Comparison of ENCODE assay signal across 8 cellular contexts in the genomic region with DNA sequence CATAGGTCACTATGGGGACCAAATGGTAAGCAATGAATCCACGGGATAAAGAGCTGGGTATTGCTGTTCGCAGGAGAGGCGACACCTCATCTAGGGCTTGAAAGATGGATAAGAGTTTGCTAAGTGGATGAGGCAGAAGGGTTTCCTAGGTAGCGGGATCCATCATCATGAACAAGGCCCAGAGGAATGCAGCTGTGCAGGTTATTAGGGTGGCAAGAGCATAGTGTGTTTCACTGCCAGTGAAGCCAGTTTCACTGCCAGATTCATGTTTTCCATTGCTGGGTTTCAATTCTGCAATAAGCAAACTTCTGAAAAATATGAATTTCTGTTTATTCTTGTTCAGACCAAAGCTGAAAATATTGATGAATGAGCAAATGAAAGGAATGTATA. TPM values are rescaled to one million over a fixed set of nuclear protein-coding genes. Genes with fewer than 3 reads are reported as not detected.
DNase-seq lines count a peak whose midpoint lies in the region; ATAC-seq, FAIRE-seq and TF ChIP-seq lines count a peak whose summit lies in the region.

No MANE protein-coding gene starts in this region.

- no peak for TF ChIP-seq CTCF in K562 (IDR thresholded peaks at IDR 0.05 in 2 of 3, conservative IDR thresholded peaks at IDR 0.05 in 1 of 3; ENCODE audit: insufficient read depth in 2 of 3, low read depth in 1 of 3, low read length in 3 of 3)

- no peak overlapping the region for H3K27ac ChIP-seq in K562 (ENCODE audit: extremely low read depth, low read depth, low read length)

- no peak overlapping the region for H3K9ac ChIP-seq in K562 (ENCODE audit: insufficient read depth in 1 of 2, low read depth in 2 of 2, low read length in 2 of 2)

- no peak overlapping the region for H3K4me2 ChIP-seq in K562 (ENCODE audit: insufficient read depth, low read length)

- peak overlapping the region; percentile 92; the same call in 1 of the 2 replicates for H2AFZ ChIP-seq in K562 (ENCODE audit: low read depth, low read length)

- no peak for TF ChIP-seq EP300 in K562 (IDR thresholded peaks at IDR 0.05; ENCODE audit: low read length)

- ATAC-seq in GM19397 (IDR thresholded peaks at IDR 0.05; ENCODE audit: unreplicated experiment): peak; percentile 37
- peak; percentile 42 for ATAC-seq in HG03460 (IDR thresholded peaks at IDR 0.05; ENCODE audit: unreplicated experiment)
- ATAC-seq in K562: no peak

- CTCF ChIA-PET in K562 (lab: Yijun Ruan, JAX; ENCODE audit: low intra/inter-chr PET ratio): no interaction called here

- 55% methylated on average over 3 of the region's 4 CpGs for WGBS in K562 (ENCODE audit: insufficient coverage, low coverage, missing lambda C conversion rate)

- H3K4me3 ChIP-seq in K562: no peak overlapping the region

- H3K27me3 ChIP-seq in K562 (ENCODE audit: control insufficient read depth in 2 of 2, insufficient read depth in 2 of 2, low read length in 2 of 2): no peaks in the 10 kb centered on the region

- no peaks in the 10 kb centered on the region for H3K9me1 ChIP-seq in K562 (ENCODE audit: control insufficient read depth, insufficient read depth, low read length)

- intact Hi-C loops in K562 (cut with micrococcal nuclease): no loop called here

- DNase-seq in CD1c-positive myeloid dendritic cell (ENCODE audit: extremely low spot score) (peak; percentile 18), K562 (ENCODE audit: extremely low read depth in 1 of 4, low spot score in 3 of 4) (no peak), DMS153 (lab: John Stamatoyannopoulos, UW) (no peak), NCI-H2227 (lab: John Stamatoyannopoulos, UW; ENCODE audit: unreplicated experiment) (no peak), amygdala (lab: John Stamatoyannopoulos, UW) (no peak)
- no peak for DNase-seq in effector CD8-positive, alpha-beta T cell (lab: John Stamatoyannopoulos, UW)

- no TSS peak for BruUV-seq in K562 (replicated peaks; lab: Mats Ljungman, UMichigan)

- no peaks in the 10 kb centered on the region for H3K36me3 ChIP-seq in K562 (ENCODE audit: control insufficient read depth, insufficient read depth, low read length)

- no peaks in the 10 kb centered on the region for H3K9me3 ChIP-seq in K562 (replicated peaks; ENCODE audit: control insufficient read depth, insufficient read depth, low read depth, low read length)

- H3K4me1 ChIP-seq in K562 (replicated peaks in 1 of 2; ENCODE audit: control insufficient read depth in 2 of 2, insufficient read depth in 2 of 2, low read length in 2 of 2): peaks cover 4 to 9% of the 10 kb centered on the region in 2 experiments

- no peak for TF ChIP-seq RAD21 in K562 (CRISPR knock-in tag; conservative IDR thresholded peaks at IDR 0.05 in 1 of 2, IDR thresholded peaks at IDR 0.05 in 1 of 2)

- H4K20me1 ChIP-seq in K562 (replicated peaks; ENCODE audit: control insufficient read depth, insufficient read depth, low read length): no peaks in the 10 kb centered on the region

- no peak for FAIRE-seq in K562 (lab: Jason Lieb, UNC)

- POLR2A ChIA-PET in K562 (lab: Yijun Ruan, JAX): interaction anchor here (1.1 to 2.0 kb wide), 4 partner anchors 9 to 140 kb away, joined by 3 to 11 read pairs (median 6); no protein-coding TSS in a partner anchor

- H3K79me2 ChIP-seq in K562 (ENCODE audit: control insufficient read depth, insufficient read depth, low read length): no peaks in the 10 kb centered on the region

- TF ChIP-seq POLR2A in K562 (conservative IDR thresholded peaks at IDR 0.05): no peak

- in situ Hi-C loops in K562 (cut with MboI): no loop called here

TF ChIP-seq in K562, 482 proteins besides CTCF, POLR2A, EP300 and RAD21:
- TF ChIP-seq ESRRB (CRISPR knock-in tag; IDR thresholded peaks at IDR 0.05; ENCODE audit: borderline replicate concordance) (no peak), FOXJ3 (CRISPR knock-in tag; IDR thresholded peaks at IDR 0.05) (no peak), ZNF551 (CRISPR knock-in tag; IDR thresholded peaks at IDR 0.05) (no peak), ETS2 (tag; IDR thresholded peaks at IDR 0.05; ENCODE audit: borderline replicate concordance, poor library complexity, severe bottlenecking) (no peak), KLF13 (tag; IDR thresholded peaks at IDR 0.05; ENCODE audit: borderline replicate concordance, low read depth) (no peak)

RNA-seq across cellular contexts. Expression of a gene that starts 27.2 kb away (rescaled TPM):
- total RNA-seq in K562 (2011; cell fraction: chromatin; rRNA removed; ENCODE audit: low replicate concordance): 78.0 and 216 TPM in 2 replicates
- 51.9 and 57.0 TPM in 2 replicates for total RNA-seq in K562 (2011; cell fraction: nucleolus; rRNA removed)
- total RNA-seq in K562 (2011; cell fraction: nucleoplasm; rRNA removed): 101 and 161 TPM in 2 replicates
- total RNA-seq in K562 (2014; rRNA removed) (62.9 and 66.8 TPM in 2 replicates), K562 (2014; rRNA removed; fragmentation: Illumina TruSeq; extraction: Trizol) (73.2 and 80.9 TPM in 2 replicates), K562 (2015; rRNA removed; fragmentation: Illumina TruSeq; extraction: Trizol) (61.6 and 67.4 TPM in 2 replicates), K562 (2021) (82.1 and 82.7 TPM in 2 replicates)
- polyA plus RNA-seq in K562 (2011; rRNA removed) (81.2 and 99.0 TPM in 2 replicates), K562 (2014; fragmentation: Illumina TruSeq; extraction: Trizol) (73.7 and 93.4 TPM in 2 replicates), K562 (2014; fragmentation: Nextera tagmentation; extraction: Ambion mirVana) (10 to 100 TPM; 21.9 to 30.6 TPM), K562 (2014; rRNA removed) (51.3 and 53.9 TPM in 2 replicates)
- polyA plus RNA-seq in K562 (2011; cell fraction: cytosol; rRNA removed): 20.1 and 32.8 TPM in 2 replicates
- polyA plus RNA-seq in K562 (2011; cell fraction: nucleus; rRNA removed): 77.6 and 91.0 TPM in 2 replicates
- polyA plus RNA-seq in K562 (2012): 34.8 and 46.6 TPM in 2 replicates
- 121 and 129 TPM in 2 replicates for polyA minus RNA-seq in K562 (2011; rRNA and poly(A)+ RNA removed)
- 28.7 and 41.6 TPM in 2 replicates for polyA minus RNA-seq in K562 (2011; cell fraction: cytosol; rRNA and poly(A)+ RNA removed)
- polyA minus RNA-seq in K562 (2011; cell fraction: nucleus; rRNA and poly(A)+ RNA removed): 75.3 and 97.9 TPM in 2 replicates
